In genomic region chr5:18466731-18467130, GRCh38 we compare ENCODE assay signal across 17 cellular contexts.
DNase-seq lines count a peak whose midpoint lies in the region; ATAC-seq, FAIRE-seq and TF ChIP-seq lines count a peak whose summit lies in the region.
"Had no signal": no experiment of that assay in that cellular context is flagged by ENCODE, and none has a peak within 500 bp of the region (broad histone marks: within the 10 kb centered on the region; RNA-seq: fewer than 3 reads in every experiment).

No MANE protein-coding gene starts in this region.

- no peaks in the 10 kb centered on the region for H3F3A ChIP-seq in neural cell (ENCODE audit: insufficient read depth, low read length, poor library complexity, severe bottlenecking)

- H3K9me2 ChIP-seq in neural cell (ENCODE audit: insufficient read depth, low read length) = no peaks in the 10 kb centered on the region

- H2AFZ ChIP-seq in neural cell (ENCODE audit: low read depth, low read length) = no peak overlapping the region

- H3K36me3 ChIP-seq in HUES6 (ENCODE audit: control insufficient read depth, insufficient read depth, low read length) (no peaks in the 10 kb centered on the region), neural cell (ENCODE audit: insufficient read depth, low read length) (no peaks in the 10 kb centered on the region)
- H3K36me3 ChIP-seq: BE2C; BLaER1 treated with 17β-estradiol and CSF1 and Interleukin-3, amounts not matched to agents 10 nM and 100 nM; HAP-1 had no signal

- CTCF ChIA-PET in WTC11 (lab: Charles Lee) (interaction anchor here (0.6 to 1.7 kb wide), 8 partner anchors 17 to 331 kb away, joined by 3 to 25 read pairs (median 3); no protein-coding TSS in a partner anchor), HEK293T (lab: Yijun Ruan, JAX) (interaction anchor here (0.6 to 1.2 kb wide), 8 partner anchors 15 to 331 kb away, joined by 3 to 9 read pairs (median 3); no protein-coding TSS in a partner anchor)

- no peak for ATAC-seq in WTC11

- peak; percentile 75 for DNase-seq in NCI-H69 (lab: John Stamatoyannopoulos, UW)
- no peak for DNase-seq in WTC11 (ENCODE audit: low spot score)
- no peak for DNase-seq in HEK293T (ENCODE audit: extremely low spot score)
- no peak for DNase-seq in NCI-H2107 (lab: John Stamatoyannopoulos, UW)
- no peak for DNase-seq in D721Med (ENCODE audit: insufficient read length, low spot score)
- DNase-seq in DMS 273 treated with DMSO at 0.1 percent for 48 hours (lab: John Stamatoyannopoulos, UW) = no peak
- DNase-seq: CD4-positive, alpha-beta T cell; GOT3 had no signal

- H4K20me1 ChIP-seq in neural cell (ENCODE audit: insufficient read depth) = no peaks in the 10 kb centered on the region
- H4K20me1 ChIP-seq: BLaER1 treated with 17β-estradiol and CSF1 and Interleukin-3, amounts not matched to agents 10 nM and 100 nM had no signal

- no peak for TF ChIP-seq RAD21 in neural cell (conservative IDR thresholded peaks at IDR 0.05)

- H3K9me3 ChIP-seq in HUES6 (ENCODE audit: control insufficient read depth, insufficient read depth, low read depth, low read length) (peaks cover 9% of the 10 kb centered on the region), neural cell (ENCODE audit: low read length) (no peaks in the 10 kb centered on the region)
- H3K9me3 ChIP-seq: A549; BE2C; BLaER1 treated with 17β-estradiol and CSF1 and Interleukin-3, amounts not matched to agents 10 nM and 100 nM; HAP-1 had no signal

- no peaks in the 10 kb centered on the region for H3K79me2 ChIP-seq in neural cell (replicated peaks; ENCODE audit: insufficient read depth, low read length)

- peaks cover 9% of the 10 kb centered on the region for H3K9me3 Mint-ChIP-seq in WTC11
- H3K9me3 Mint-ChIP-seq: CD4-positive, alpha-beta T cell had no signal

- no peak overlapping the region for H3K9ac ChIP-seq in HUES6 (ENCODE audit: low read length)
- no peak overlapping the region for H3K9ac ChIP-seq in neural cell (ENCODE audit: low read length)
- H3K9ac ChIP-seq: BLaER1 treated with 17β-estradiol and CSF1 and Interleukin-3, amounts not matched to agents 10 nM and 100 nM had no signal

- H3K4me2 ChIP-seq in neural cell (ENCODE audit: low read length) = no peak overlapping the region
- H3K4me2 ChIP-seq: BLaER1 treated with 17β-estradiol and CSF1 and Interleukin-3, amounts not matched to agents 10 nM and 100 nM had no signal

- H3K4me1 Mint-ChIP-seq in WTC11 = peaks cover 20% of the 10 kb centered on the region
- H3K4me1 Mint-ChIP-seq: CD14-positive monocyte; CD8-positive, alpha-beta memory T cell had no signal

- POLR2A ChIA-PET in WTC11 (lab: Charles Lee) (no interaction called here), HEK293T (lab: Yijun Ruan, JAX) (no interaction called here)

- H3K4me3 ChIP-seq in HUES6 (ENCODE audit: low read depth, low read length) (no peak overlapping the region), neural cell (ENCODE audit: low read length) (no peak overlapping the region)
- H3K4me3 ChIP-seq: A549; BLaER1 treated with 17β-estradiol and CSF1 and Interleukin-3, amounts not matched to agents 10 nM and 100 nM; HAP-1 had no signal

- no peak for FAIRE-seq in D721Med (lab: Jason Lieb, UNC)
- FAIRE-seq: A549, G401.6 had no signal

- peaks cover 9% of the 10 kb centered on the region for H3K36me3 Mint-ChIP-seq in WTC11
- H3K36me3 Mint-ChIP-seq: CD14-positive monocyte; CD8-positive, alpha-beta memory T cell had no signal

- no peak for TF ChIP-seq EP300 in neural cell (conservative IDR thresholded peaks at IDR 0.05; ENCODE audit: poor library complexity, severe bottlenecking)

- no peak for TF ChIP-seq CTCF in WTC11 (IDR thresholded peaks at IDR 0.05)
- TF ChIP-seq CTCF in neural cell (IDR thresholded peaks at IDR 0.05; ENCODE audit: poor library complexity, severe bottlenecking) = no peak
- no peak for TF ChIP-seq CTCF in D721Med (IDR thresholded peaks at IDR 0.05; ENCODE audit: insufficient read depth, missing control alignments)

- peaks cover 2% of the 10 kb centered on the region; the same call in 1 of the 2 replicates for H3K27me3 Mint-ChIP-seq in WTC11 (ENCODE audit: low read depth)
- H3K27me3 Mint-ChIP-seq: CD4-positive, alpha-beta T cell; CD8-positive, alpha-beta memory T cell had no signal

- H3K27me3 ChIP-seq in HUES6 (ENCODE audit: control insufficient read depth, insufficient read depth, low read length) (no peaks in the 10 kb centered on the region), neural cell (ENCODE audit: insufficient read depth, low read depth, low read length) (no peaks in the 10 kb centered on the region)
- H3K27me3 ChIP-seq: BE2C; BLaER1 treated with 17β-estradiol and CSF1 and Interleukin-3, amounts not matched to agents 10 nM and 100 nM had no signal

- 0 out of 2 replicates have a peak overlapping the region, but pooled peaks have one; percentile 37 for H3K27ac ChIP-seq in HUES6 (ENCODE audit: low read depth, low read length)
- H3K27ac ChIP-seq in neural cell (ENCODE audit: low read length) = peak overlapping the region; percentile 4
- H3K27ac ChIP-seq: A549; BLaER1 treated with 17β-estradiol and CSF1 and Interleukin-3, amounts not matched to agents 10 nM and 100 nM had no signal

- peaks cover 8% of the 10 kb centered on the region; the same call in 1 of the 2 replicates for H3K4me1 ChIP-seq in HUES6 (ENCODE audit: control insufficient read depth, insufficient read depth, low read length)
- H3K4me1 ChIP-seq: A549; BLaER1 treated with 17β-estradiol and CSF1 and Interleukin-3, amounts not matched to agents 10 nM and 100 nM; HAP-1 had no signal

- peak overlapping the region; percentile 24 for H3K27ac Mint-ChIP-seq in WTC11
- H3K27ac Mint-ChIP-seq: CD14-positive monocyte; CD4-positive, alpha-beta T cell; CD8-positive, alpha-beta memory T cell had no signal

- no peak overlapping the region for H3K4me3 Mint-ChIP-seq in WTC11
- H3K4me3 Mint-ChIP-seq: CD14-positive monocyte; CD4-positive, alpha-beta T cell; CD8-positive, alpha-beta memory T cell had no signal

TF ChIP-seq in WTC11, 78 proteins besides CTCF, POLR2A, EP300 and RAD21 (continues in another document):
- TF ChIP-seq JAZF1 (CRISPR knock-in tag; IDR thresholded peaks at IDR 0.05) = no peak
- TF ChIP-seq ZSCAN18 (CRISPR knock-in tag; IDR thresholded peaks at IDR 0.05) = no peak
- no peak for TF ChIP-seq HMGA2 (CRISPR knock-in tag; IDR thresholded peaks at IDR 0.05)
- no peak for TF ChIP-seq ZNF396 (CRISPR knock-in tag; IDR thresholded peaks at IDR 0.05; ENCODE audit: borderline replicate concordance)
- TF ChIP-seq ELF4 (CRISPR knock-in tag; IDR thresholded peaks at IDR 0.05; ENCODE audit: low read depth) = no peak
- TF ChIP-seq TEAD4 (CRISPR knock-in tag; IDR thresholded peaks at IDR 0.05) = no peak

TF ChIP-seq in neural cell, 6 proteins besides CTCF, POLR2A, EP300 and RAD21 (continues in another document):
- TF ChIP-seq EZH2 (IDR thresholded peaks at IDR 0.05; ENCODE audit: borderline replicate concordance, insufficient read depth, low read length, poor library complexity, severe bottlenecking) = no peak
- TF ChIP-seq POLR2AphosphoS5 (IDR thresholded peaks at IDR 0.05) = no peak
- no peak for TF ChIP-seq SMC3 (conservative IDR thresholded peaks at IDR 0.05; ENCODE audit: poor library complexity)
- TF ChIP-seq TAF1 (IDR thresholded peaks at IDR 0.05; ENCODE audit: low read depth) = no peak

TF ChIP-seq in HEK293T, 16 proteins besides CTCF, POLR2A, EP300 and RAD21:
- no peak for TF ChIP-seq FOXK2 (IDR thresholded peaks at IDR 0.05)
- no peak for TF ChIP-seq CTBP1 (IDR thresholded peaks at IDR 0.05; ENCODE audit: borderline replicate concordance)
- TF ChIP-seq HDGF (IDR thresholded peaks at IDR 0.05; ENCODE audit: borderline replicate concordance) = no peak
- no peak for TF ChIP-seq SP1 (IDR thresholded peaks at IDR 0.05)
- TF ChIP-seq SUZ12 (IDR thresholded peaks at IDR 0.05) = no peak
